In genomic region chr2:163693484-163693883, GRCh38 we compare ENCODE assay signal across 22 cellular contexts. TPM values are rescaled to one million over a fixed set of nuclear protein-coding genes. Genes with fewer than 3 reads are reported as not detected.
DNase-seq lines count a peak whose midpoint lies in the region; ATAC-seq and TF ChIP-seq lines count a peak whose summit lies in the region.
"Had no signal": no experiment of that assay in that cellular context is flagged by ENCODE, and none has a peak within 500 bp of the region (broad histone marks: within the 10 kb centered on the region; RNA-seq: fewer than 3 reads in every experiment).

No MANE protein-coding gene starts in this region.

- H3K4me1 ChIP-seq in breast epithelium (no peaks in the 10 kb centered on the region), Panc1 (ENCODE audit: control insufficient read depth, insufficient read depth, low read length) (no peaks in the 10 kb centered on the region), gastroesophageal sphincter (peaks cover 14 to 60% (median 17%) of the 10 kb centered on the region in 3 donors), testis (peaks cover 3% of the 10 kb centered on the region), transverse colon (peaks cover 0 to 7% (median 3%) of the 10 kb centered on the region in 4 donors)
- H3K4me1 ChIP-seq: BE2C, SJCRH30 had no signal

- peak overlapping the region; percentile 57 for H3K27ac Mint-ChIP-seq in MCF 10A (ENCODE audit: low read depth, unreplicated experiment)
- H3K27ac Mint-ChIP-seq: CD4-positive, CD25-positive, alpha-beta regulatory T cell had no signal

- H3K4me3 ChIP-seq in breast epithelium = no peak overlapping the region
- no peak overlapping the region for H3K4me3 ChIP-seq in Panc1 (ENCODE audit: low read depth in 2 of 2, low read length in 2 of 2)
- H3K4me3 ChIP-seq in gastroesophageal sphincter = no peak overlapping the region
- H3K4me3 ChIP-seq in testis = no peak overlapping the region
- H3K4me3 ChIP-seq in transverse colon = no peak overlapping the region
- H3K4me3 ChIP-seq: PC-9, SJCRH30 had no signal

- DNase-seq in MCF 10A (ENCODE audit: unreplicated experiment) = no peak
- DNase-seq in breast epithelium (ENCODE audit: low spot score in 2 of 2) = no peak
- DNase-seq in Panc1 (ENCODE audit: low read depth, low spot score) = no peak
- no peak for DNase-seq in testis
- no peak for DNase-seq in transverse colon
- DNase-seq: BE2C; CD4-positive, CD25-positive, alpha-beta regulatory T cell; COR-L47; DMS 273 treated with DMSO at 0.1 percent for 48 hours; DND-41; H7; KG1; NCI-H1417 treated with DMSO at 0.1 percent for 48 hours; NCI-H187 treated with DMSO at 0.1 percent for 48 hours; NCI-H526; PC-9; SJCRH30 had no signal

- TF ChIP-seq CTCF in MCF 10A (IDR thresholded peaks at IDR 0.05; ENCODE audit: unreplicated experiment) = no peak
- TF ChIP-seq CTCF in breast epithelium (IDR thresholded peaks at IDR 0.05) = no peak
- no peak for TF ChIP-seq CTCF in Panc1 (IDR thresholded peaks at IDR 0.05)
- TF ChIP-seq CTCF in gastroesophageal sphincter (IDR thresholded peaks at IDR 0.05) = no peak
- no peak for TF ChIP-seq CTCF in testis (IDR thresholded peaks at IDR 0.05)
- no peak for TF ChIP-seq CTCF in transverse colon (IDR thresholded peaks at IDR 0.05)

- in situ Hi-C loops in Panc1 (cut with HindIII; ENCODE audit: low pct_unique_long_range_greater_than_20kb, low sequenced_read_pairs) (no loop called here), transverse colon (cut with MboI; ENCODE audit: low pct_ligation_motif_present in 1 of 4, low pct_unique_long_range_greater_than_20kb in 1 of 4, low sequenced_read_pairs in 3 of 4) (no loop called here)

- intact Hi-C loops in MCF 10A (cut with micrococcal nuclease) (loop anchor here (5.0 kb wide), 1 partner anchor 739 kb away; no protein-coding TSS in a partner anchor), breast epithelium (cut with DNase I; ENCODE audit: low total_unique reads) (no loop called here), Panc1 (cut with micrococcal nuclease; ENCODE audit: unreplicated experiment) (no loop called here), testis (cut with DNase I; ENCODE audit: low total_unique reads) (no loop called here), transverse colon (cut with DNase I; ENCODE audit: low total_unique reads) (no loop called here)

- WGBS in gastroesophageal sphincter (ENCODE audit: low coverage in 1 of 2), 2 donors = 90 to 96% methylated on average over 2 of the region's 2 CpGs
- WGBS in testis, 2 donors = 87 to 92% methylated on average over 2 of the region's 2 CpGs
- 78 to 79% methylated on average over 2 of the region's 2 CpGs for WGBS in transverse colon (ENCODE audit: low coverage in 1 of 2), 2 donors

- peaks cover 7% of the 10 kb centered on the region for H3K9me3 Mint-ChIP-seq in MCF 10A (ENCODE audit: unreplicated experiment)

- H3K36me3 Mint-ChIP-seq in MCF 10A (ENCODE audit: insufficient read depth, unreplicated experiment) = peaks cover 6% of the 10 kb centered on the region
- H3K36me3 Mint-ChIP-seq: CD4-positive, CD25-positive, alpha-beta regulatory T cell had no signal

- H3K27me3 ChIP-seq in breast epithelium (no peaks in the 10 kb centered on the region), Panc1 (ENCODE audit: control insufficient read depth, insufficient read depth, low read length) (no peaks in the 10 kb centered on the region), gastroesophageal sphincter (no peaks in the 10 kb centered on the region), testis (no peaks in the 10 kb centered on the region), transverse colon (no peaks in the 10 kb centered on the region)
- H3K27me3 ChIP-seq: BE2C, SJCRH30 had no signal

- H3K27me3 Mint-ChIP-seq in MCF 10A (ENCODE audit: insufficient read depth, unreplicated experiment) = no peaks in the 10 kb centered on the region
- H3K27me3 Mint-ChIP-seq: CD4-positive, CD25-positive, alpha-beta regulatory T cell had no signal

- H3K4me3 Mint-ChIP-seq in MCF 10A (ENCODE audit: unreplicated experiment) = no peak overlapping the region
- H3K4me3 Mint-ChIP-seq: CD4-positive, CD25-positive, alpha-beta regulatory T cell had no signal

- POLR2A ChIA-PET in MCF 10A (lab: Yijun Ruan, JAX) = interaction anchor here (0.7 to 1.6 kb wide), 2 partner anchors 39 to 42 kb away, joined by 3 to 5 read pairs; partner anchors contain the start of gene FIGN
- POLR2A ChIA-PET in Panc1 (lab: Charles Lee) = no interaction called here

- ATAC-seq in Panc1 = no peak
- no peak for ATAC-seq in gastroesophageal sphincter
- no peak for ATAC-seq in GM18502 (IDR thresholded peaks at IDR 0.05; ENCODE audit: poor library complexity, unreplicated experiment)
- ATAC-seq in GM21529 (IDR thresholded peaks at IDR 0.05; ENCODE audit: unreplicated experiment) = no peak

- CTCF ChIA-PET in MCF 10A (lab: Yijun Ruan, JAX) (interaction anchor here (0.5 to 0.6 kb wide), 2 partner anchors 33 to 919 kb away, joined by 4 to 5 read pairs; no protein-coding TSS in a partner anchor), Panc1 (lab: Charles Lee) (no interaction called here)

- no peaks in the 10 kb centered on the region for H3K36me3 ChIP-seq in breast epithelium
- H3K36me3 ChIP-seq in Panc1 (ENCODE audit: control insufficient read depth, insufficient read depth, low read length) = no peaks in the 10 kb centered on the region
- H3K36me3 ChIP-seq in gastroesophageal sphincter = no peaks in the 10 kb centered on the region
- H3K36me3 ChIP-seq in testis (ENCODE audit: low read depth, missing control alignments) = no peaks in the 10 kb centered on the region
- H3K36me3 ChIP-seq in transverse colon = no peaks in the 10 kb centered on the region
- H3K36me3 ChIP-seq: BE2C, SJCRH30 had no signal

- H3K9me3 ChIP-seq in breast epithelium (no peaks in the 10 kb centered on the region), Panc1 (ENCODE audit: control insufficient read depth, insufficient read depth, low read depth, low read length) (no peaks in the 10 kb centered on the region), gastroesophageal sphincter (no peaks in the 10 kb centered on the region), testis (no peaks in the 10 kb centered on the region), transverse colon (no peaks in the 10 kb centered on the region)
- H3K9me3 ChIP-seq: BE2C, SJCRH30 had no signal

- no TSS peak for BruUV-seq in MCF 10A (replicated peaks; lab: Mats Ljungman, UMichigan)
- BruUV-seq in Panc1 (replicated peaks; lab: Mats Ljungman, UMichigan) = no TSS peak

- TF ChIP-seq EP300 in gastroesophageal sphincter (IDR thresholded peaks at IDR 0.05) (no peak), transverse colon (IDR thresholded peaks at IDR 0.05; ENCODE audit: low read depth) (no peak)

- TF ChIP-seq POLR2A in breast epithelium (IDR thresholded peaks at IDR 0.05) (no peak), gastroesophageal sphincter (IDR thresholded peaks at IDR 0.05) (no peak), testis (IDR thresholded peaks at IDR 0.05) (no peak), transverse colon (IDR thresholded peaks at IDR 0.05) (no peak)

- H3K4me1 Mint-ChIP-seq in MCF 10A (ENCODE audit: insufficient read depth, unreplicated experiment) = peaks cover 29% of the 10 kb centered on the region
- H3K4me1 Mint-ChIP-seq: CD4-positive, CD25-positive, alpha-beta regulatory T cell had no signal

- H3K27ac ChIP-seq in breast epithelium = no peak overlapping the region
- peak overlapping the region; percentile 30 for H3K27ac ChIP-seq in Panc1 (ENCODE audit: low read length)
- H3K27ac ChIP-seq in gastroesophageal sphincter = peak overlapping the region; percentile 61 to 74 (median 65)
- peak overlapping the region; percentile 4 to 73 for H3K27ac ChIP-seq in testis
- H3K27ac ChIP-seq in transverse colon = no peak overlapping the region
- H3K27ac ChIP-seq: 22Rv1, PC-9, SJCRH30 had no signal

RNA-seq across cellular contexts. Expression of gene FIGN, which starts 42.3 kb away (rescaled TPM):
- total RNA-seq in MCF 10A (2022) (9.0 and 11.7 TPM in 2 replicates), breast epithelium (10 to 100 TPM in 1 of 3 donors, 1 to 10 TPM in 2; 2.6 to 13.9 (median 5.0) TPM), Panc1 (2021; ENCODE audit: unreplicated experiment) (19.5 TPM), gastroesophageal sphincter (10 to 100 TPM in 2 of 4 donors, 1 to 10 TPM in 2; 5.0 to 17.5 (median 10.2) TPM), testis (1 to 10 TPM; 3.6 to 3.9 TPM), transverse colon (1 to 10 TPM in 2 of 4 donors, under 1 TPM in 2; 0.75 to 1.3 (median 1.0) TPM)
- polyA plus RNA-seq in Panc1 (2012; ENCODE audit: insufficient read length) = 6.1 TPM
- 3.5 TPM for polyA plus RNA-seq in testis (ENCODE audit: insufficient read depth, low read depth, low replicate concordance)
- total RNA-seq: CD4-positive, CD25-positive, alpha-beta regulatory T cell; HT-29 had no signal
- polyA plus RNA-seq: CD4-positive, CD25-positive, alpha-beta regulatory T cell had no signal

Comparison
In these comparisons a context has a peak if more than half of its experiments do, and no peak if none do; other contexts are left out.
1. H3K27ac ChIP-seq: peak in Panc1 (single experiment), gastroesophageal sphincter (4 of 4) and testis (2 of 2); none in breast epithelium (0 of 2) and transverse colon (0 of 4).